ENCODE assay signal across 18 cellular contexts in genomic region chr1:208155243-208155642, GRCh38.
A peak's percentile ranks its signal among the peaks of the same experiment; 100 is the strongest.
DNase-seq lines count a peak whose midpoint lies in the region; ATAC-seq and TF ChIP-seq lines count a peak whose summit lies in the region.
"Had no signal": no experiment of that assay in that cellular context is flagged by ENCODE, and none has a peak within 500 bp of the region (broad histone marks: within the 10 kb centered on the region; RNA-seq: fewer than 3 reads in every experiment).

No MANE protein-coding gene starts in this region.

- BruUV-seq in Caco-2 (replicated peaks; lab: Mats Ljungman, UMichigan), result no TSS peak

- H3K27me3 ChIP-seq in Caco-2 (replicated peaks; ENCODE audit: control insufficient read depth, insufficient read depth, low read length), result no peaks in the 10 kb centered on the region
- H3K27me3 ChIP-seq in Peyer's patch, result no peaks in the 10 kb centered on the region
- no peaks in the 10 kb centered on the region for H3K27me3 ChIP-seq in neural progenitor cell
- no peaks in the 10 kb centered on the region for H3K27me3 ChIP-seq in dorsolateral prefrontal cortex

- H3K27ac ChIP-seq in Peyer's patch (peak overlapping the region in 3 of 4 donors; percentile 53 to 82 (median 77)), neural progenitor cell (peak overlapping the region; percentile 16), dorsolateral prefrontal cortex (no peak overlapping the region)
- H3K27ac ChIP-seq: A549, C4-2B had no signal

- peaks cover 61% of the 10 kb centered on the region for H3F3A ChIP-seq in neural progenitor cell (ENCODE audit: low read depth)

- H3K79me2 ChIP-seq in neural progenitor cell (ENCODE audit: low read depth), result no peaks in the 10 kb centered on the region

- no peak overlapping the region for H3K4me3 ChIP-seq in Caco-2 (ENCODE audit: low read depth, low read length)
- no peak overlapping the region for H3K4me3 ChIP-seq in Peyer's patch
- no peak overlapping the region for H3K4me3 ChIP-seq in neural progenitor cell
- no peak overlapping the region for H3K4me3 ChIP-seq in dorsolateral prefrontal cortex
- H3K4me3 ChIP-seq: A549 had no signal

- no peak overlapping the region for H3K9ac ChIP-seq in neural progenitor cell

- no peaks in the 10 kb centered on the region for H4K20me1 ChIP-seq in neural progenitor cell (ENCODE audit: low read depth)

- H3K4me3 Mint-ChIP-seq in Caco-2 (ENCODE audit: unreplicated experiment), result peak overlapping the region; percentile 32
- no peak overlapping the region for H3K4me3 Mint-ChIP-seq in neural progenitor cell
- no peak overlapping the region for H3K4me3 Mint-ChIP-seq in nephron progenitor cell
- H3K4me3 Mint-ChIP-seq: H9 had no signal

- no peaks in the 10 kb centered on the region for H3K36me3 ChIP-seq in Caco-2 (ENCODE audit: control insufficient read depth, insufficient read depth, low read length)
- H3K36me3 ChIP-seq in Peyer's patch, result no peaks in the 10 kb centered on the region
- no peaks in the 10 kb centered on the region for H3K36me3 ChIP-seq in neural progenitor cell

- DNase-seq in Caco-2 (no peak), NCI-H1436 (lab: John Stamatoyannopoulos, UW) (peak; percentile 74), Peyer's patch (no peak), neural progenitor cell (ENCODE audit: low spot score) (no peak), sciatic nerve (ENCODE audit: low spot score) (no peak), nephron progenitor cell (no peak), dorsolateral prefrontal cortex (no peak), AML-193 (lab: John Stamatoyannopoulos, UW) (no peak)
- DNase-seq: DMS53, H9, Karpas-422, MM.1S, NCI-H2171, NCI-H510A had no signal

- H3K27me3 Mint-ChIP-seq in Caco-2 (ENCODE audit: insufficient read depth, unreplicated experiment), result no peaks in the 10 kb centered on the region
- H3K27me3 Mint-ChIP-seq in neural progenitor cell (ENCODE audit: insufficient read depth, low read depth), result peaks cover 18% of the 10 kb centered on the region
- H3K27me3 Mint-ChIP-seq in nephron progenitor cell (ENCODE audit: low read depth, poor library complexity), result peaks cover 10% of the 10 kb centered on the region

- intact Hi-C loops in Caco-2 (cut with micrococcal nuclease; ENCODE audit: unreplicated experiment), result no loop called here
- intact Hi-C loops in sciatic nerve (cut with DNase I), result no loop called here
- intact Hi-C loops in dorsolateral prefrontal cortex (cut with DNase I), result no loop called here

- no peak overlapping the region for H2AFZ ChIP-seq in neural progenitor cell (replicated peaks)

- CTCF ChIA-PET in Caco-2 (lab: Charles Lee), result interaction anchor here (0.6 to 0.7 kb wide), 3 partner anchors 39 to 84 kb away, joined by 3 read pairs; no protein-coding TSS in a partner anchor

- H3K27ac Mint-ChIP-seq in Caco-2 (ENCODE audit: unreplicated experiment) (peak overlapping the region; percentile 67), neural progenitor cell (no peak overlapping the region), nephron progenitor cell (no peak overlapping the region)
- H3K27ac Mint-ChIP-seq: H9 had no signal

- POLR2A ChIA-PET in Caco-2 (lab: Charles Lee), result no interaction called here

- peak overlapping the region; percentile 37 for H3K4me2 ChIP-seq in neural progenitor cell
- H3K4me2 ChIP-seq: A549 had no signal

- H3K4me1 ChIP-seq in Caco-2 (peaks cover 34% of the 10 kb centered on the region), Peyer's patch (peaks cover 0 to 65% (median 5%) of the 10 kb centered on the region in 4 donors), neural progenitor cell (peaks cover 70% of the 10 kb centered on the region)
- H3K4me1 ChIP-seq: A549 had no signal

- no peak for TF ChIP-seq POLR2A in Peyer's patch (IDR thresholded peaks at IDR 0.05)

- ATAC-seq in sciatic nerve, result no peak
- ATAC-seq: A549, Panc1, Right ventricle myocardium inferior had no signal

- H3K9me3 Mint-ChIP-seq in Caco-2 (ENCODE audit: unreplicated experiment), result no peaks in the 10 kb centered on the region
- no peaks in the 10 kb centered on the region for H3K9me3 Mint-ChIP-seq in neural progenitor cell
- no peaks in the 10 kb centered on the region for H3K9me3 Mint-ChIP-seq in nephron progenitor cell
- H3K9me3 Mint-ChIP-seq: H9 had no signal

- peaks cover 27% of the 10 kb centered on the region for H3K4me1 Mint-ChIP-seq in Caco-2 (ENCODE audit: low read depth, unreplicated experiment)
- H3K4me1 Mint-ChIP-seq in neural progenitor cell, result peaks cover 52% of the 10 kb centered on the region
- H3K4me1 Mint-ChIP-seq in nephron progenitor cell, result peaks cover 55% of the 10 kb centered on the region

- TF ChIP-seq CTCF in Caco-2 (IDR thresholded peaks at IDR 0.05; ENCODE audit: insufficient read depth in 1 of 2, low read depth in 1 of 2, low read length in 1 of 2, severe bottlenecking in 1 of 2, unreplicated experiment in 1 of 2) (no peak), Peyer's patch (IDR thresholded peaks at IDR 0.05) (no peak), neural progenitor cell (IDR thresholded peaks at IDR 0.05) (no peak), nephron progenitor cell (IDR thresholded peaks at IDR 0.05) (no peak), dorsolateral prefrontal cortex (IDR thresholded peaks at IDR 0.05 in 54 of 56, conservative IDR thresholded peaks at IDR 0.05 in 2 of 56; ENCODE audit: low read depth in 1 of 56, partially characterized antibody in 56 of 56) (no peak)

- H3K9me3 ChIP-seq in Caco-2 (no peaks in the 10 kb centered on the region), Peyer's patch (no peaks in the 10 kb centered on the region), neural progenitor cell (ENCODE audit: low read depth) (no peaks in the 10 kb centered on the region)
- H3K9me3 ChIP-seq: A549 had no signal

- H3K36me3 Mint-ChIP-seq in Caco-2 (ENCODE audit: insufficient read depth, unreplicated experiment) (no peaks in the 10 kb centered on the region), neural progenitor cell (no peaks in the 10 kb centered on the region), nephron progenitor cell (ENCODE audit: low read depth) (peaks cover 4% of the 10 kb centered on the region)

Comparison
In these comparisons a context has a peak if more than half of its experiments do, and no peak if none do; other contexts are left out.
1. H3K27ac ChIP-seq: peak in Peyer's patch (3 of 4) and neural progenitor cell (single experiment); none in dorsolateral prefrontal cortex (0 of 59).